ENCODE assay signal across 7 cellular contexts in genomic region chr12:85424581-85425348, GRCh38.
DNase-seq lines count a peak whose midpoint lies in the region; ATAC-seq and TF ChIP-seq lines count a peak whose summit lies in the region.

No MANE protein-coding gene starts in this region.

- peak; percentile 35 for TF ChIP-seq CTCF in GM13976 (IDR thresholded peaks at IDR 0.05; ENCODE audit: borderline replicate concordance, control extremely low read depth, extremely low read depth, insufficient read depth, missing control alignments)
- TF ChIP-seq CTCF in neural cell (IDR thresholded peaks at IDR 0.05; ENCODE audit: poor library complexity, severe bottlenecking): peak; percentile 41

- H3F3A ChIP-seq in neural cell (ENCODE audit: insufficient read depth, low read length, poor library complexity, severe bottlenecking): no peaks in the 10 kb centered on the region

- H3K36me3 ChIP-seq in adipocyte (ENCODE audit: control insufficient read depth, insufficient read depth, low read length, severe bottlenecking) (no peaks in the 10 kb centered on the region), neural cell (ENCODE audit: insufficient read depth, low read length) (no peaks in the 10 kb centered on the region)

- no peak for TF ChIP-seq EP300 in neural cell (conservative IDR thresholded peaks at IDR 0.05; ENCODE audit: poor library complexity, severe bottlenecking)

- no peak overlapping the region for H3K4me3 ChIP-seq in adipocyte (ENCODE audit: low read length)
- no peak overlapping the region for H3K4me3 ChIP-seq in neural cell (ENCODE audit: low read length)

- H2AFZ ChIP-seq in neural cell (ENCODE audit: low read depth, low read length): no peak overlapping the region

- H3K79me2 ChIP-seq in neural cell (replicated peaks; ENCODE audit: insufficient read depth, low read length): no peaks in the 10 kb centered on the region

- DNase-seq in GM13976 (ENCODE audit: low spot score) (peak; percentile 12), KBM-7 (peak; percentile 52), adipocyte (ENCODE audit: low read depth) (peak; percentile 63), HuH-7 (ENCODE audit: low spot score) (no peak)
- no peak for DNase-seq in stimulated activated CD4-positive, alpha-beta T cell treated with anti-CD3 and anti-CD28 coated beads, Interleukin-1b, Interleukin-23, amount 100 ng/mL, for 48 hours

- H3K9me2 ChIP-seq in neural cell (ENCODE audit: insufficient read depth, low read length): no peaks in the 10 kb centered on the region

- peaks cover 3% of the 10 kb centered on the region for H3K9me3 ChIP-seq in adipocyte (ENCODE audit: control insufficient read depth, low read length)
- no peaks in the 10 kb centered on the region for H3K9me3 ChIP-seq in neural cell (ENCODE audit: low read length)

- in situ Hi-C loops in GM13976 (cut with MboI; ENCODE audit: low sequenced_read_pairs, unreplicated experiment): no loop called here
- in situ Hi-C loops in KBM-7 (cut with MboI; ENCODE audit: low pct_unique_long_range_greater_than_20kb, low sequenced_read_pairs): no loop called here

- H3K4me1 ChIP-seq in adipocyte (ENCODE audit: control insufficient read depth, insufficient read depth, low read length): no peaks in the 10 kb centered on the region

- no peaks in the 10 kb centered on the region for H4K20me1 ChIP-seq in neural cell (ENCODE audit: insufficient read depth)

- no peak overlapping the region for H3K27ac ChIP-seq in neural cell (ENCODE audit: low read length)

- H3K4me2 ChIP-seq in neural cell (ENCODE audit: low read length): no peak overlapping the region

- H3K9ac ChIP-seq in adipocyte (ENCODE audit: low read length) (no peak overlapping the region), neural cell (ENCODE audit: low read length) (no peak overlapping the region)

- TF ChIP-seq RAD21 in neural cell (conservative IDR thresholded peaks at IDR 0.05): peak; percentile 37

- ATAC-seq in GM21717 (IDR thresholded peaks at IDR 0.05; ENCODE audit: unreplicated experiment): peak; percentile 92

- peaks cover 34% of the 10 kb centered on the region for H3K27me3 ChIP-seq in adipocyte (replicated peaks; ENCODE audit: control insufficient read depth, insufficient read depth, low read length)
- no peaks in the 10 kb centered on the region for H3K27me3 ChIP-seq in neural cell (ENCODE audit: insufficient read depth, low read depth, low read length)

TF ChIP-seq in neural cell, 6 proteins besides CTCF, POLR2A, EP300 and RAD21:
- TF ChIP-seq SMC3 (conservative IDR thresholded peaks at IDR 0.05; ENCODE audit: poor library complexity) (no peak), REST (IDR thresholded peaks at IDR 0.05; ENCODE audit: borderline replicate concordance) (no peak), TAF1 (IDR thresholded peaks at IDR 0.05; ENCODE audit: low read depth) (no peak), POLR2AphosphoS5 (IDR thresholded peaks at IDR 0.05) (no peak), EZH2 (IDR thresholded peaks at IDR 0.05; ENCODE audit: borderline replicate concordance, insufficient read depth, low read length, poor library complexity, severe bottlenecking) (no peak), MXI1 (conservative IDR thresholded peaks at IDR 0.05; ENCODE audit: poor library complexity, severe bottlenecking) (no peak)

Comparison
In these comparisons a context has a peak if more than half of its experiments do, and no peak if none do; other contexts are left out.
1. DNase-seq: peak in GM13976 (single experiment), KBM-7 (single experiment) and adipocyte (single experiment); none in HuH-7 (single experiment) and stimulated activated CD4-positive, alpha-beta T cell treated with anti-CD3 and anti-CD28 coated beads, Interleukin-1b, Interleukin-23, amount 100 ng/mL, for 48 hours (single experiment).